10 cellular contexts compared by ENCODE assay signal in genomic region chr3:28151608-28152228, GRCh38.
A peak's percentile ranks its signal among the peaks of the same experiment; 100 is the strongest.
DNase-seq lines count a peak whose midpoint lies in the region; ATAC-seq and TF ChIP-seq lines count a peak whose summit lies in the region.
"Had no signal": no experiment of that assay in that cellular context is flagged by ENCODE, and none has a peak within 500 bp of the region (broad histone marks: within the 10 kb centered on the region; RNA-seq: fewer than 3 reads in every experiment).

No MANE protein-coding gene starts in this region.

- peaks cover 0 to 7% (median 2%) of the 10 kb centered on the region in 7 donors for H3K9me3 Mint-ChIP-seq in CD4-positive, CD25-positive, alpha-beta regulatory T cell
- no peaks in the 10 kb centered on the region for H3K9me3 Mint-ChIP-seq in endothelial cell (ENCODE audit: unreplicated experiment)

- DNase-seq in CD4-positive, CD25-positive, alpha-beta regulatory T cell = peak in 1 of 3 donors; percentile 35
- DNase-seq in effector memory CD4-positive, alpha-beta T cell = no peak
- DNase-seq in NCI-H69 (lab: John Stamatoyannopoulos, UW) (no peak), endothelial cell (ENCODE audit: low spot score) (no peak), A172 (ENCODE audit: low spot score) (no peak), DMS 273 treated with DMSO at 0.1 percent for 48 hours (lab: John Stamatoyannopoulos, UW) (no peak)
- DNase-seq: NCI-H748 treated with DMSO at 0.1 percent for 48 hours had no signal

- H3K27ac Mint-ChIP-seq in CD4-positive, CD25-positive, alpha-beta regulatory T cell = peak overlapping the region in 1 of 3 donors; percentile 46
- H3K27ac Mint-ChIP-seq in endothelial cell (ENCODE audit: unreplicated experiment) = no peak overlapping the region

- peaks cover 6% of the 10 kb centered on the region for H3K4me1 ChIP-seq in CD4-positive, CD25-positive, alpha-beta regulatory T cell (ENCODE audit: control insufficient read depth, insufficient read depth, low read length, poor library complexity, severe bottlenecking)
- no peaks in the 10 kb centered on the region for H3K4me1 ChIP-seq in effector memory CD4-positive, alpha-beta T cell (ENCODE audit: control insufficient read depth, insufficient read depth, low read length, poor library complexity, severe bottlenecking)

- H3K4me3 ChIP-seq in CD4-positive, CD25-positive, alpha-beta regulatory T cell (ENCODE audit: low read depth, low read length) = peak overlapping the region; percentile 54
- peak overlapping the region; percentile 9 for H3K4me3 ChIP-seq in effector memory CD4-positive, alpha-beta T cell (ENCODE audit: insufficient read depth, low read depth, low read length, poor library complexity, severe bottlenecking)
- H3K4me3 ChIP-seq: mucosa of descending colon had no signal

- no peaks in the 10 kb centered on the region for H3K36me3 ChIP-seq in CD4-positive, CD25-positive, alpha-beta regulatory T cell (ENCODE audit: control insufficient read depth, insufficient read depth, low read length)
- H3K36me3 ChIP-seq in effector memory CD4-positive, alpha-beta T cell (ENCODE audit: control insufficient read depth, insufficient read depth, low read length) = no peaks in the 10 kb centered on the region

- H3K27me3 ChIP-seq in CD4-positive, CD25-positive, alpha-beta regulatory T cell (ENCODE audit: control insufficient read depth, insufficient read depth, low read length) = no peaks in the 10 kb centered on the region
- no peaks in the 10 kb centered on the region for H3K27me3 ChIP-seq in effector memory CD4-positive, alpha-beta T cell (replicated peaks; ENCODE audit: control insufficient read depth, insufficient read depth, low read length, poor library complexity, severe bottlenecking)

- peak overlapping the region in 3 of 4 donors; percentile 34 to 79 (median 56) for H3K4me3 Mint-ChIP-seq in CD4-positive, CD25-positive, alpha-beta regulatory T cell
- H3K4me3 Mint-ChIP-seq in endothelial cell (ENCODE audit: unreplicated experiment) = no peak overlapping the region

- H3K27ac ChIP-seq in CD4-positive, CD25-positive, alpha-beta regulatory T cell (ENCODE audit: insufficient read depth, low read length, poor library complexity, severe bottlenecking) = no peak overlapping the region
- H3K27ac ChIP-seq in effector memory CD4-positive, alpha-beta T cell (ENCODE audit: insufficient read depth, low read length, poor library complexity, severe bottlenecking) = no peak overlapping the region

- ATAC-seq in CD4-positive, CD25-positive, alpha-beta regulatory T cell (ENCODE audit: low read depth in 2 of 2) = no peak
- ATAC-seq in GM19372 (IDR thresholded peaks at IDR 0.05; ENCODE audit: low read depth, unreplicated experiment) (peak; percentile 60), HG03103 (IDR thresholded peaks at IDR 0.05; ENCODE audit: low read depth, unreplicated experiment) (peak; percentile 91)

- H3K36me3 Mint-ChIP-seq in CD4-positive, CD25-positive, alpha-beta regulatory T cell = no peaks in the 10 kb centered on the region
- H3K36me3 Mint-ChIP-seq in endothelial cell (ENCODE audit: low read depth, unreplicated experiment) = no peaks in the 10 kb centered on the region

- peaks cover 0 to 6% of the 10 kb centered on the region in 2 experiments for H3K9me3 ChIP-seq in CD4-positive, CD25-positive, alpha-beta regulatory T cell (ENCODE audit: control insufficient read depth in 2 of 2, low read length in 2 of 2)
- H3K9me3 ChIP-seq in effector memory CD4-positive, alpha-beta T cell (ENCODE audit: control insufficient read depth, low read length) = no peaks in the 10 kb centered on the region

- H3K4me1 Mint-ChIP-seq in CD4-positive, CD25-positive, alpha-beta regulatory T cell = peaks cover 0 to 12% (median 7%) of the 10 kb centered on the region in 4 donors
- H3K4me1 Mint-ChIP-seq in endothelial cell (ENCODE audit: unreplicated experiment) = no peaks in the 10 kb centered on the region

- no peaks in the 10 kb centered on the region for H3K27me3 Mint-ChIP-seq in CD4-positive, CD25-positive, alpha-beta regulatory T cell
- no peaks in the 10 kb centered on the region for H3K27me3 Mint-ChIP-seq in endothelial cell (ENCODE audit: unreplicated experiment)

- no peak for TF ChIP-seq CTCF in endothelial cell (IDR thresholded peaks at IDR 0.05; ENCODE audit: unreplicated experiment)

Comparison
In these comparisons a context has a peak if more than half of its experiments do, and no peak if none do; other contexts are left out.
1. ATAC-seq: peak in GM19372 (single experiment) and HG03103 (single experiment); none in CD4-positive, CD25-positive, alpha-beta regulatory T cell (0 of 2).